Comparison of ENCODE assay signal across 22 cellular contexts in the genomic region with DNA sequence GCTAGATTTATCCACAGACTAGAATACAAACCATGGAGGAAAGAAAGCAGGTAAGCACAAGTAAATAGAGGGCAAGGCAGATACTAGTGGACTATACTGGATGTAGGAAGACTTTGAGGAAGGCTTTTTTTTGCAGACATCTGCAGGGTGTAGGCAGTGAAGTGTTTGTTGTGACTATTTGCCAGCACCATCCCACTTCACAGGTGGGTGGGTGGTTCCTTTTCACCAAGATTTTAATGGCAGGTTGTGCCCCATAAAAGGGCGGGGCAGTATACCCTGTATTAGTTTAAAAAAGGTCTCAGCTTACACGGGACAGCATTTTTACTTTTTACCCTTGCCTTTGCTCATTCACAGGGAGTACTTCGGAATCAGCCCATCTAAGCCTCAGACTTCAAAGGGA.
"Had no signal": no experiment of that assay in that cellular context is flagged by ENCODE, and none has a peak within 500 bp of the region (broad histone marks: within the 10 kb centered on the region; RNA-seq: fewer than 3 reads in every experiment).

No MANE protein-coding gene starts in this region.

- H3K27me3 Mint-ChIP-seq: activated CD4-positive, alpha-beta memory T cell treated with anti-CD3 and anti-CD28 coated beads, Interleukin-2, amount 10 ng/mL, durations not matched to agents 7 days and 5 days; activated CD4-positive, alpha-beta T cell treated with anti-CD3 and anti-CD28 coated beads, Interleukin-2, amount 10 ng/mL, durations not matched to agents 24 days and 14 days; activated naive CD4-positive, alpha-beta T cell treated with anti-CD3 and anti-CD28 coated beads, Interleukin-2, amount 50 U/mL, for 24 hours; natural killer cell treated with Interleukin-12 subunit alpha and Interleukin-12 subunit beta and Interleukin-15 and Interleukin-18, amount 100 ng/mL, for 72 hours; stimulated activated naive B cell treated with anti-CD40 and anti-IgM and Interleukin-4, amounts not matched to agents 10 μg/mL and 1 μg/mL and 100 μg/mL, for 72 hours had no signal

- H3K9me3 ChIP-seq: pancreas, testis had no signal

- DNase-seq: activated CD4-positive, alpha-beta memory T cell treated with anti-CD3 and anti-CD28 coated beads, Interleukin-2, amount 10 ng/mL, durations not matched to agents 7 days and 5 days; activated CD4-positive, alpha-beta T cell treated with anti-CD3 and anti-CD28 coated beads, Interleukin-2, amount 10 ng/mL, durations not matched to agents 24 days and 14 days; activated gamma-delta T cell treated with Interleukin-2 at 50 U/mL for 16 hours; activated T-cell treated with anti-CD3 and anti-CD28 coated beads for 4 hours; anterior cingulate cortex; effector memory CD4-positive, alpha-beta T cell; foreskin melanocyte; glutamatergic neuron; kidney glomerular epithelial cell; left ventricle myocardium superior; mammary epithelial cell; midbrain; pancreas; stimulated activated CD4-positive, alpha-beta T cell treated with anti-CD3 and anti-CD28 coated beads, Interleukin-15, amount 100 ng/mL, for 24 hours; stimulated activated CD8-positive, alpha-beta memory T cell treated with anti-CD3 and anti-CD28 coated beads, Interleukin-4, amount 100 ng/mL, for 48 hours; stimulated activated naive B cell treated with anti-CD40 and anti-IgM and Interleukin-4, amounts not matched to agents 10 μg/mL and 1 μg/mL and 100 μg/mL, for 72 hours; testis had no signal

- H3K4me3 ChIP-seq: hepatocyte, pancreas, smooth muscle cell, testis had no signal

- H3K27ac ChIP-seq: hepatocyte, pancreas, testis had no signal

- H3K27me3 ChIP-seq: hepatocyte, pancreas, testis had no signal

- H3K4me3 Mint-ChIP-seq: activated CD4-positive, alpha-beta memory T cell treated with anti-CD3 and anti-CD28 coated beads, Interleukin-2, amount 10 ng/mL, durations not matched to agents 7 days and 5 days; activated CD4-positive, alpha-beta T cell treated with anti-CD3 and anti-CD28 coated beads, Interleukin-2, amount 10 ng/mL, durations not matched to agents 24 days and 14 days; activated naive CD4-positive, alpha-beta T cell treated with anti-CD3 and anti-CD28 coated beads, Interleukin-2, amount 50 U/mL, for 24 hours; brain; natural killer cell treated with Interleukin-12 subunit alpha and Interleukin-12 subunit beta and Interleukin-15 and Interleukin-18, amount 100 ng/mL, for 72 hours; stimulated activated naive B cell treated with anti-CD40 and anti-IgM and Interleukin-4, amounts not matched to agents 10 μg/mL and 1 μg/mL and 100 μg/mL, for 72 hours had no signal

- H3K27ac Mint-ChIP-seq: activated CD4-positive, alpha-beta memory T cell treated with anti-CD3 and anti-CD28 coated beads, Interleukin-2, amount 10 ng/mL, durations not matched to agents 7 days and 5 days; activated CD4-positive, alpha-beta T cell treated with anti-CD3 and anti-CD28 coated beads, Interleukin-2, amount 10 ng/mL, durations not matched to agents 24 days and 14 days; activated naive CD4-positive, alpha-beta T cell treated with anti-CD3 and anti-CD28 coated beads, Interleukin-2, amount 50 U/mL, for 24 hours; natural killer cell treated with Interleukin-12 subunit alpha and Interleukin-12 subunit beta and Interleukin-15 and Interleukin-18, amount 100 ng/mL, for 72 hours; stimulated activated naive B cell treated with anti-CD40 and anti-IgM and Interleukin-4, amounts not matched to agents 10 μg/mL and 1 μg/mL and 100 μg/mL, for 72 hours had no signal

- H3K9me3 Mint-ChIP-seq: activated CD4-positive, alpha-beta memory T cell treated with anti-CD3 and anti-CD28 coated beads, Interleukin-2, amount 10 ng/mL, durations not matched to agents 7 days and 5 days; activated naive CD4-positive, alpha-beta T cell treated with anti-CD3 and anti-CD28 coated beads, Interleukin-2, amount 50 U/mL, for 24 hours; brain; natural killer cell treated with Interleukin-12 subunit alpha and Interleukin-12 subunit beta and Interleukin-15 and Interleukin-18, amount 100 ng/mL, for 72 hours had no signal

- H2AFZ ChIP-seq: hepatocyte had no signal

- H3K36me3 Mint-ChIP-seq: brain; natural killer cell treated with Interleukin-12 subunit alpha and Interleukin-12 subunit beta and Interleukin-15 and Interleukin-18, amount 100 ng/mL, for 72 hours had no signal

- H3K4me2 ChIP-seq: hepatocyte, smooth muscle cell had no signal

- H3K79me2 ChIP-seq: hepatocyte had no signal

- H3K36me3 ChIP-seq: pancreas had no signal
